Comparison of ENCODE assay signal across 8 cellular contexts in genomic region chr3:98521897-98522537, GRCh38. TPM values are rescaled to one million over a fixed set of nuclear protein-coding genes. Genes with fewer than 3 reads are reported as not detected.
DNase-seq lines count a peak whose midpoint lies in the region; ATAC-seq lines count a peak whose summit lies in the region.

No MANE protein-coding gene starts in this region.

- ATAC-seq in HG02852 (IDR thresholded peaks at IDR 0.05; ENCODE audit: unreplicated experiment): peak; percentile 53

- H3K27me3 ChIP-seq in ectodermal cell (ENCODE audit: control insufficient read depth, insufficient read depth, low read length, poor library complexity, severe bottlenecking): no peaks in the 10 kb centered on the region

- peaks cover 4% of the 10 kb centered on the region for H3K4me1 ChIP-seq in ectodermal cell (ENCODE audit: control insufficient read depth, insufficient read depth, low read length)

- peaks cover 10% of the 10 kb centered on the region for H3K36me3 ChIP-seq in ectodermal cell (ENCODE audit: control insufficient read depth, insufficient read depth, low read length)

- DNase-seq in NCI-H446 treated with DMSO at 0.1 percent for 48 hours (lab: John Stamatoyannopoulos, UW) (peak; percentile 8), NCI-H446 (lab: John Stamatoyannopoulos, UW) (no peak), NCI-H2107 treated with DMSO at 0.1 percent for 48 hours (lab: John Stamatoyannopoulos, UW; ENCODE audit: unreplicated experiment) (peak; percentile 32), lung microvascular endothelial cell (ENCODE audit: low read depth in 2 of 2) (peak; percentile 53 to 73)
- DNase-seq in activated CD4-positive, alpha-beta T cell treated with anti-CD3 and anti-CD28 coated beads, Interleukin-2, amount 50 U/mL, for 24 hours (ENCODE audit: low read depth in 1 of 2, low spot score in 1 of 2): peak; percentile 33 to 64
- peak; percentile 13 to 21 for DNase-seq in stimulated activated CD8-positive, alpha-beta memory T cell treated with anti-CD3 and anti-CD28 coated beads, Interleukin-15, amount 100 ng/mL, for 4 hours (ENCODE audit: low read depth in 2 of 2)

- peak overlapping the region; percentile 92 for H3K4me3 ChIP-seq in ectodermal cell (ENCODE audit: insufficient read depth, low read depth, low read length)

- H3K27ac ChIP-seq in ectodermal cell (ENCODE audit: insufficient read depth, low read depth, low read length, poor library complexity, severe bottlenecking): peak overlapping the region; percentile 88

- WGBS in ectodermal cell, 2 experiments: 0% methylated on average over 15 of the region's 16 CpGs

- no peaks in the 10 kb centered on the region for H3K9me3 ChIP-seq in ectodermal cell (ENCODE audit: control insufficient read depth, low read length)

RNA-seq across cellular contexts. Expression of gene CLDND1, which starts 0.7 kb away (rescaled TPM):
- polyA plus RNA-seq in ectodermal cell (2013, experiment 1 of 4): 96.7 TPM
- 91.3 TPM for polyA plus RNA-seq in ectodermal cell (2013, experiment 2 of 4)
- 89.2 TPM for polyA plus RNA-seq in ectodermal cell (2013, experiment 3 of 4)
- 96.9 TPM for polyA plus RNA-seq in ectodermal cell (2013, experiment 4 of 4)
- 76.7 and 141 TPM in 2 replicates for total RNA-seq in lung microvascular endothelial cell

RNA-seq across cellular contexts. Expression of gene GPR15, which starts 9.8 kb away (rescaled TPM):
- not detected for polyA plus RNA-seq in ectodermal cell (2013, experiment 1 of 4)
- polyA plus RNA-seq in ectodermal cell (2013, experiment 2 of 4): not detected
- polyA plus RNA-seq in ectodermal cell (2013, experiment 3 of 4): not detected
- not detected for polyA plus RNA-seq in ectodermal cell (2013, experiment 4 of 4)
- not detected in 2 replicates for total RNA-seq in lung microvascular endothelial cell

RNA-seq across cellular contexts. Expression of gene OR5K2, which starts 24.5 kb away (rescaled TPM):
- polyA plus RNA-seq in ectodermal cell (2013, experiment 1 of 4): not detected
- not detected for polyA plus RNA-seq in ectodermal cell (2013, experiment 2 of 4)
- polyA plus RNA-seq in ectodermal cell (2013, experiment 3 of 4): not detected
- polyA plus RNA-seq in ectodermal cell (2013, experiment 4 of 4): not detected
- not detected in 2 replicates for total RNA-seq in lung microvascular endothelial cell

RNA-seq across cellular contexts. Expression of gene OR5K1, which starts 59.0 kb away (rescaled TPM):
- not detected for polyA plus RNA-seq in ectodermal cell (2013, experiment 1 of 4)
- polyA plus RNA-seq in ectodermal cell (2013, experiment 2 of 4): not detected
- polyA plus RNA-seq in ectodermal cell (2013, experiment 3 of 4): not detected
- not detected for polyA plus RNA-seq in ectodermal cell (2013, experiment 4 of 4)
- total RNA-seq in lung microvascular endothelial cell: not detected in 2 replicates

Comparison
In these comparisons a context has a peak if more than half of its experiments do, and no peak if none do; other contexts are left out.
1. DNase-seq: peak in NCI-H446 treated with DMSO at 0.1 percent for 48 hours (single experiment), NCI-H2107 treated with DMSO at 0.1 percent for 48 hours (single experiment), activated CD4-positive, alpha-beta T cell treated with anti-CD3 and anti-CD28 coated beads, Interleukin-2, amount 50 U/mL, for 24 hours (2 of 2), lung microvascular endothelial cell (2 of 2) and stimulated activated CD8-positive, alpha-beta memory T cell treated with anti-CD3 and anti-CD28 coated beads, Interleukin-15, amount 100 ng/mL, for 4 hours (2 of 2); none in NCI-H446 (0 of 2).